ENCODE assay signal across 13 cellular contexts in the genomic region with DNA sequence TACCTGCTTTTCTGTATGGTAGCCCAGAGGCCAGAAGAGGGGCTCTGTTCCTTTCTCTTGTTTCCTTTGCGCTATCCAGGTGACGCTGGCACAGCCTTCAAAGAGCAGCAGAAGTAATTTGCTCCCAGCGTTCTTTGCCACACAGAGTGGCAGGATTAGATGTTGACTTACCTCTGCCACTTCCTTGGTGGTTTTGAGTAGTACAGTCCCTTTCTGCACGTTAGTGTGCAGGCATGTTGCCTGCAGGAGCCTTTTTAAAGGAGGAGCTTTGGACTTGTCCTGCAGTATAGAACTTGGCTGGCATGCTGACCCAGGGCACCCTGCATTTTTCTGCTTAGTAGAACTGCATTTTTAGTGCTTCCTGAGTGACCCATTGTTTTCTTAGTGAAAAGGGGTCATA. TPM values are rescaled to one million over a fixed set of nuclear protein-coding genes. Genes with fewer than 3 reads are reported as not detected.
DNase-seq lines count a peak whose midpoint lies in the region; TF ChIP-seq lines count a peak whose summit lies in the region.
"Had no signal": no experiment of that assay in that cellular context is flagged by ENCODE, and none has a peak within 500 bp of the region (broad histone marks: within the 10 kb centered on the region; RNA-seq: fewer than 3 reads in every experiment).

A gene (minus strand): TSS at position 229 of the 400 bp plus-strand sequence. CDS start 15,618 bp downstream, outside the sequence.

- TF ChIP-seq EP300 in ovary (IDR thresholded peaks at IDR 0.05), result no peak

- peaks cover 5% of the 10 kb centered on the region for H3K36me3 Mint-ChIP-seq in IgD-negative memory B cell
- no peaks in the 10 kb centered on the region for H3K36me3 Mint-ChIP-seq in brain

- H3K4me1 Mint-ChIP-seq in IgD-negative memory B cell (peaks cover 32 to 38% (median 36%) of the 10 kb centered on the region in 3 donors), brain (peaks cover 57% of the 10 kb centered on the region)

- no peak for TF ChIP-seq CTCF in brain (conservative IDR thresholded peaks at IDR 0.05)
- no peak for TF ChIP-seq CTCF in ovary (IDR thresholded peaks at IDR 0.05)

- no peak for DNase-seq in ovary
- no peak for DNase-seq in UCSD-AML1 (lab: John Stamatoyannopoulos, UW; ENCODE audit: unreplicated experiment)
- DNase-seq in ACHN, result no peak
- DNase-seq in kidney tubule cell (ENCODE audit: low spot score), result no peak
- DNase-seq: activated CD4-positive, CD25-positive, alpha-beta regulatory T cell; activated effector memory CD4-positive, alpha-beta T cell treated with anti-CD3 and anti-CD28 coated beads, Interleukin-2, amount 50 U/mL, for 16 hours; BE2C; NCI-H146 had no signal

- peak within 1 kb of the TSS; percentile 13 for H3K9ac ChIP-seq in muscle layer of colon (ENCODE audit: low read length)

- intact Hi-C loops in ovary (cut with DNase I), result loop anchor here in 1 of 4 donors (10.0 kb wide), 1 partner anchor 367 kb away; a partner anchor contains a TSS

- peak within 1 kb of the TSS in 2 of 3 donors; percentile 62 to 87 for H3K27ac Mint-ChIP-seq in IgD-negative memory B cell
- peak within 1 kb of the TSS in 4 of 5 experiments; percentile 23 to 98 (median 62) for H3K27ac Mint-ChIP-seq in brain

- WGBS in ovary, 3 donors, result 46 to 59% (median 47%) methylated on average over 4 of the region's 4 CpGs

- H3K27me3 ChIP-seq in ACC112 (ENCODE audit: insufficient read depth, low read length), result no peaks in the 10 kb centered on the region
- no peaks in the 10 kb centered on the region for H3K27me3 ChIP-seq in muscle layer of colon (ENCODE audit: control insufficient read depth in 1 of 2, insufficient read depth in 2 of 2, low read length in 2 of 2)
- no peaks in the 10 kb centered on the region for H3K27me3 ChIP-seq in ovary
- H3K27me3 ChIP-seq: BE2C had no signal

- H3K27ac ChIP-seq in ACC112 (ENCODE audit: low read depth, low read length) (no peak within 1 kb of the TSS), muscle layer of colon (ENCODE audit: low read depth, low read length) (no peak within 1 kb of the TSS), ovary (no peak within 1 kb of the TSS)

- no peak for TF ChIP-seq POLR2A in ovary (IDR thresholded peaks at IDR 0.05)

- H3K9me3 ChIP-seq in muscle layer of colon (ENCODE audit: low read length) (no peaks in the 10 kb centered on the region), ovary (no peaks in the 10 kb centered on the region)
- H3K9me3 ChIP-seq: BE2C had no signal

- H3K4me3 ChIP-seq in ACC112 (ENCODE audit: low read depth, low read length), result peak within 1 kb of the TSS; percentile 94
- H3K4me3 ChIP-seq in muscle layer of colon (ENCODE audit: low read depth in 1 of 2, low read length in 2 of 2), result no peak within 1 kb of the TSS
- H3K4me3 ChIP-seq in ovary, result no peak within 1 kb of the TSS

- H3K4me1 ChIP-seq in ACC112 (ENCODE audit: control insufficient read depth, insufficient read depth, low read length, unreplicated experiment) (peaks cover 16% of the 10 kb centered on the region), muscle layer of colon (ENCODE audit: insufficient read depth, low read length) (peaks cover 26% of the 10 kb centered on the region), ovary (ENCODE audit: insufficient read depth) (peaks cover 8% of the 10 kb centered on the region)
- H3K4me1 ChIP-seq: BE2C had no signal

- peaks cover 65% of the 10 kb centered on the region for H3K79me2 ChIP-seq in ACC112 (ENCODE audit: control insufficient read depth, insufficient read depth, low read length, unreplicated experiment)

- H3K27me3 Mint-ChIP-seq in IgD-negative memory B cell (no peaks in the 10 kb centered on the region), brain (peaks cover 3% of the 10 kb centered on the region)

- H2AFZ ChIP-seq in ACC112 (ENCODE audit: low read length, unreplicated experiment), result no peak within 1 kb of the TSS

- H3K4me3 Mint-ChIP-seq in IgD-negative memory B cell, result peak within 1 kb of the TSS in 2 of 4 donors; percentile 71 to 92
- peak within 1 kb of the TSS; percentile 93 to 99 (median 95) for H3K4me3 Mint-ChIP-seq in brain

- H3K9me3 Mint-ChIP-seq in IgD-negative memory B cell (no peaks in the 10 kb centered on the region), brain (peaks cover 0 to 3% (median 2%) of the 10 kb centered on the region in 5 experiments)

- in situ Hi-C loops in ACHN (cut with HindIII; ENCODE audit: low pct_ligation_motif_present, low pct_unique_long_range_greater_than_20kb, low sequenced_read_pairs), result no loop called here

- no peaks in the 10 kb centered on the region for H3K36me3 ChIP-seq in ACC112 (ENCODE audit: insufficient read depth, low read length)
- peaks cover 4% of the 10 kb centered on the region for H3K36me3 ChIP-seq in muscle layer of colon (ENCODE audit: insufficient read depth, low read length)
- no peaks in the 10 kb centered on the region for H3K36me3 ChIP-seq in ovary

RNA-seq across cellular contexts. Expression of the gene that starts here (rescaled TPM):
- polyA plus RNA-seq in IgD-negative memory B cell, result not detected
- polyA plus RNA-seq in brain (ENCODE audit: insufficient read depth, low read depth, low replicate concordance), result 0.37 TPM
- 1 to 10 TPM in 1 of 7 donors, under 1 TPM in 3, not detected in 3; 0.11 to 5.2 (median 0.54) TPM for total RNA-seq in ovary
- under 1 TPM; 0.07 to 0.32 TPM for polyA plus RNA-seq in ovary
- total RNA-seq: Right ventricle myocardium inferior had no signal
